In genomic region chr17:76077582-76078110, GRCh38 we compare ENCODE assay signal across 15 cellular contexts. TPM values are rescaled to one million over a fixed set of nuclear protein-coding genes. Genes with fewer than 3 reads are reported as not detected.
A peak's percentile ranks its signal among the peaks of the same experiment; 100 is the strongest.
DNase-seq lines count a peak whose midpoint lies in the region; ATAC-seq, FAIRE-seq and TF ChIP-seq lines count a peak whose summit lies in the region.
"Had no signal": no experiment of that assay in that cellular context is flagged by ENCODE, and none has a peak within 500 bp of the region (broad histone marks: within the 10 kb centered on the region; RNA-seq: fewer than 3 reads in every experiment).

No MANE protein-coding gene starts in this region.

- no peak for TF ChIP-seq CTCF in neural cell (IDR thresholded peaks at IDR 0.05; ENCODE audit: poor library complexity, severe bottlenecking)

- H3K27ac Mint-ChIP-seq in CD8-positive, alpha-beta memory T cell, result peak overlapping the region in 5 of 8 donors; percentile 17 to 70 (median 36)
- no peak overlapping the region for H3K27ac Mint-ChIP-seq in activated naive CD4-positive, alpha-beta T cell treated with anti-CD3 and anti-CD28 coated beads for 36 hours

- H3K4me3 ChIP-seq in CD8-positive, alpha-beta memory T cell (ENCODE audit: low read length), result no peak overlapping the region
- no peak overlapping the region for H3K4me3 ChIP-seq in SJCRH30
- peak overlapping the region; percentile 62 for H3K4me3 ChIP-seq in neural cell (ENCODE audit: low read length)

- TF ChIP-seq EP300 in neural cell (conservative IDR thresholded peaks at IDR 0.05; ENCODE audit: poor library complexity, severe bottlenecking), result no peak

- peaks cover 32% of the 10 kb centered on the region for H3K27me3 ChIP-seq in CD8-positive, alpha-beta memory T cell (ENCODE audit: insufficient read depth, low read length, poor library complexity, severe bottlenecking)
- H3K27me3 ChIP-seq in SJCRH30 (peaks cover 4% of the 10 kb centered on the region), neural cell (ENCODE audit: insufficient read depth, low read depth, low read length) (peaks cover 62% of the 10 kb centered on the region)

- no peaks in the 10 kb centered on the region for H4K20me1 ChIP-seq in neural cell (ENCODE audit: insufficient read depth)

- DNase-seq in CD8-positive, alpha-beta memory T cell, result no peak
- DNase-seq in GM19239 (ENCODE audit: insufficient read length, low spot score), result no peak
- peak; percentile 51 to 74 for DNase-seq in SJCRH30
- DNase-seq in activated naive CD4-positive, alpha-beta T cell treated with anti-CD3 and anti-CD28 coated beads for 36 hours, result no peak
- DNase-seq in globus pallidus (ENCODE audit: low spot score), result no peak
- DNase-seq: COR-L47, left ventricle myocardium superior, NCI-H2029 treated with DMSO at 0.1 percent for 48 hours had no signal

- H3K9me2 ChIP-seq in neural cell (ENCODE audit: insufficient read depth, low read length), result no peaks in the 10 kb centered on the region

- no peak for TF ChIP-seq RAD21 in neural cell (conservative IDR thresholded peaks at IDR 0.05)

- CTCF ChIA-PET in CD8-positive, alpha-beta memory T cell (lab: Charles Lee), result interaction anchor here (0.9 to 1.3 kb wide), 2 partner anchors 63 to 64 kb away, joined by 3 to 4 read pairs; no protein-coding TSS in a partner anchor
- CTCF ChIA-PET in activated naive CD4-positive, alpha-beta T cell treated with anti-CD3 and anti-CD28 coated beads for 36 hours (lab: Charles Lee), result interaction anchor here (0.7 to 1.6 kb wide), 3 partner anchors 19 to 73 kb away, joined by 3 to 4 read pairs (median 4); no protein-coding TSS in a partner anchor

- H3K4me2 ChIP-seq in neural cell (ENCODE audit: low read length), result no peak overlapping the region

- no peak for ATAC-seq in GM21447 (IDR thresholded peaks at IDR 0.05; ENCODE audit: unreplicated experiment)
- ATAC-seq: activated T-helper 17 cell treated with anti-CD3 and anti-CD28 coated beads, Interleukin-2, amount 50 U/mL, for 72 hours; left ventricle myocardium superior; Panc1 had no signal

- no peaks in the 10 kb centered on the region for H3K9me3 ChIP-seq in CD8-positive, alpha-beta memory T cell (ENCODE audit: low read length)
- H3K9me3 ChIP-seq in SJCRH30 (replicated peaks), result no peaks in the 10 kb centered on the region
- no peaks in the 10 kb centered on the region for H3K9me3 ChIP-seq in neural cell (ENCODE audit: low read length)

- H3K4me1 Mint-ChIP-seq in CD8-positive, alpha-beta memory T cell, result peaks cover 23 to 69% (median 27%) of the 10 kb centered on the region in 3 donors
- H3K4me1 Mint-ChIP-seq in activated naive CD4-positive, alpha-beta T cell treated with anti-CD3 and anti-CD28 coated beads for 36 hours (ENCODE audit: low read depth), result peaks cover 52% of the 10 kb centered on the region

- no peaks in the 10 kb centered on the region for H3F3A ChIP-seq in neural cell (ENCODE audit: insufficient read depth, low read length, poor library complexity, severe bottlenecking)

- peak; percentile 60 for FAIRE-seq in GM19239 (lab: Jason Lieb, UNC)
- FAIRE-seq: frontal cortex had no signal

- H3K9ac ChIP-seq in neural cell (ENCODE audit: low read length), result no peak overlapping the region

- peaks cover 30 to 37% of the 10 kb centered on the region in 2 donors for H3K27me3 Mint-ChIP-seq in CD8-positive, alpha-beta memory T cell
- peaks cover 53% of the 10 kb centered on the region for H3K27me3 Mint-ChIP-seq in activated naive CD4-positive, alpha-beta T cell treated with anti-CD3 and anti-CD28 coated beads for 36 hours (ENCODE audit: low read depth)

- no peak overlapping the region for H2AFZ ChIP-seq in neural cell (ENCODE audit: low read depth, low read length)

- POLR2A ChIA-PET in CD8-positive, alpha-beta memory T cell (lab: Charles Lee), result interaction anchor here (0.7 to 1.4 kb wide), 3 partner anchors 9 to 15 kb away, joined by 3 to 8 read pairs (median 4); no protein-coding TSS in a partner anchor

- H3K4me3 Mint-ChIP-seq in CD8-positive, alpha-beta memory T cell, result peak overlapping the region in 1 of 7 donors; percentile 82
- H3K4me3 Mint-ChIP-seq in activated naive CD4-positive, alpha-beta T cell treated with anti-CD3 and anti-CD28 coated beads for 36 hours, result no peak overlapping the region

- no peak overlapping the region for H3K27ac ChIP-seq in CD8-positive, alpha-beta memory T cell (ENCODE audit: low read depth, low read length)
- H3K27ac ChIP-seq in SJCRH30, result no peak overlapping the region
- H3K27ac ChIP-seq in neural cell (ENCODE audit: low read length), result no peak overlapping the region

- H3K9me3 Mint-ChIP-seq in CD8-positive, alpha-beta memory T cell, result no peaks in the 10 kb centered on the region
- no peaks in the 10 kb centered on the region for H3K9me3 Mint-ChIP-seq in activated naive CD4-positive, alpha-beta T cell treated with anti-CD3 and anti-CD28 coated beads for 36 hours
- H3K9me3 Mint-ChIP-seq: activated T-helper 17 cell treated with anti-CD3 and anti-CD28 coated beads, Interleukin-2, amount 50 U/mL, for 72 hours had no signal

- H3K36me3 Mint-ChIP-seq in CD8-positive, alpha-beta memory T cell, result peaks cover 0 to 4% (median 0%) of the 10 kb centered on the region in 3 donors
- no peaks in the 10 kb centered on the region for H3K36me3 Mint-ChIP-seq in activated naive CD4-positive, alpha-beta T cell treated with anti-CD3 and anti-CD28 coated beads for 36 hours (ENCODE audit: low read depth)
- H3K36me3 Mint-ChIP-seq: brain had no signal

- peaks cover 3% of the 10 kb centered on the region for H3K79me2 ChIP-seq in neural cell (replicated peaks; ENCODE audit: insufficient read depth, low read length)

- H3K4me1 ChIP-seq in CD8-positive, alpha-beta memory T cell (ENCODE audit: insufficient read depth, low read length), result peaks cover 51% of the 10 kb centered on the region
- peaks cover 9% of the 10 kb centered on the region; the same call in 1 of the 2 replicates for H3K4me1 ChIP-seq in SJCRH30

- H3K36me3 ChIP-seq in CD8-positive, alpha-beta memory T cell (ENCODE audit: insufficient read depth, low read length), result no peaks in the 10 kb centered on the region
- H3K36me3 ChIP-seq in SJCRH30 (no peaks in the 10 kb centered on the region; the same call in 1 of the 2 replicates), neural cell (ENCODE audit: insufficient read depth, low read length) (no peaks in the 10 kb centered on the region)

- intact Hi-C loops in activated naive CD4-positive, alpha-beta T cell treated with anti-CD3 and anti-CD28 coated beads for 36 hours (cut with micrococcal nuclease), result no loop called here

TF ChIP-seq in neural cell, 6 proteins besides CTCF, POLR2A, EP300 and RAD21 (continues in another document):
- TF ChIP-seq TAF1 (IDR thresholded peaks at IDR 0.05; ENCODE audit: low read depth), result no peak
- TF ChIP-seq EZH2 (IDR thresholded peaks at IDR 0.05; ENCODE audit: borderline replicate concordance, insufficient read depth, low read length, poor library complexity, severe bottlenecking), result no peak
- no peak for TF ChIP-seq SMC3 (conservative IDR thresholded peaks at IDR 0.05; ENCODE audit: poor library complexity)
- no peak for TF ChIP-seq POLR2AphosphoS5 (IDR thresholded peaks at IDR 0.05)

RNA-seq across cellular contexts. Expression of gene ZACN, which starts 1.3 kb away (rescaled TPM):
- total RNA-seq in CD8-positive, alpha-beta memory T cell, result 1 to 10 TPM; 2.8 to 3.0 TPM
- polyA plus RNA-seq in CD8-positive, alpha-beta memory T cell, result 4.1 TPM
- total RNA-seq in SJCRH30 (2014; rRNA removed; shearing (Covaris generic)), result 0.14 and 0.25 TPM in 2 replicates
- polyA plus RNA-seq in neural cell, result 0.10 TPM in 1 of 2 replicates, not detected in the other
- polyA minus RNA-seq in neural cell, result not detected in 2 replicates
- 1 to 10 TPM; 6.4 to 6.5 TPM for total RNA-seq in activated naive CD4-positive, alpha-beta T cell treated with anti-CD3 and anti-CD28 coated beads for 36 hours
- total RNA-seq: frontal cortex, left ventricle myocardium superior, subcutaneous adipose tissue had no signal

RNA-seq across cellular contexts. Expression of gene GALR2, which starts 3.1 kb away (rescaled TPM):
- 1 to 10 TPM; 2.7 to 3.1 TPM for total RNA-seq in CD8-positive, alpha-beta memory T cell
- polyA plus RNA-seq in CD8-positive, alpha-beta memory T cell, result not detected
- total RNA-seq in SJCRH30 (2014; rRNA removed; shearing (Covaris generic)), result 0.06 TPM in 1 of 2 replicates, not detected in the other
- not detected in 2 replicates for polyA plus RNA-seq in neural cell
- not detected in 2 replicates for polyA minus RNA-seq in neural cell
- 1 to 10 TPM; 3.3 to 3.6 TPM for total RNA-seq in activated naive CD4-positive, alpha-beta T cell treated with anti-CD3 and anti-CD28 coated beads for 36 hours
- total RNA-seq: frontal cortex, left ventricle myocardium superior, subcutaneous adipose tissue had no signal

RNA-seq across cellular contexts. Expression of gene SRP68, which starts 5.3 kb away (rescaled TPM):
- 100 to 1,000 TPM; 120 to 123 TPM for total RNA-seq in CD8-positive, alpha-beta memory T cell
- 80.4 TPM for polyA plus RNA-seq in CD8-positive, alpha-beta memory T cell
- 58.7 and 60.0 TPM in 2 replicates for total RNA-seq in SJCRH30 (2014; rRNA removed; shearing (Covaris generic))
- 22.3 and 26.3 TPM in 2 replicates for polyA plus RNA-seq in neural cell
- 27.3 and 30.0 TPM in 2 replicates for polyA minus RNA-seq in neural cell
- 100 to 1,000 TPM; 127 to 131 TPM for total RNA-seq in activated naive CD4-positive, alpha-beta T cell treated with anti-CD3 and anti-CD28 coated beads for 36 hours

RNA-seq across cellular contexts. Expression of gene EXOC7, which starts 25.9 kb away (rescaled TPM):
- total RNA-seq in CD8-positive, alpha-beta memory T cell, result 100 to 1,000 TPM; 105 to 109 TPM
- 69.3 TPM for polyA plus RNA-seq in CD8-positive, alpha-beta memory T cell
- total RNA-seq in SJCRH30 (2014; rRNA removed; shearing (Covaris generic)), result 101 and 106 TPM in 2 replicates
- polyA plus RNA-seq in neural cell, result 146 and 180 TPM in 2 replicates
- 158 and 159 TPM in 2 replicates for polyA minus RNA-seq in neural cell
- total RNA-seq in activated naive CD4-positive, alpha-beta T cell treated with anti-CD3 and anti-CD28 coated beads for 36 hours, result 10 to 100 TPM; 43.5 to 46.6 TPM

RNA-seq across cellular contexts. Expression of gene EVPL, which starts 50.5 kb away (rescaled TPM):
- total RNA-seq in CD8-positive, alpha-beta memory T cell, result under 1 TPM; 0.07 to 0.11 TPM
- polyA plus RNA-seq in CD8-positive, alpha-beta memory T cell, result not detected
- total RNA-seq in SJCRH30 (2014; rRNA removed; shearing (Covaris generic)), result 0.63 and 1.1 TPM in 2 replicates
- polyA plus RNA-seq in neural cell, result not detected in 2 replicates
- polyA minus RNA-seq in neural cell, result not detected in 2 replicates
- under 1 TPM in 1 of 2 experiments, not detected in 1; 0.14 TPM for total RNA-seq in activated naive CD4-positive, alpha-beta T cell treated with anti-CD3 and anti-CD28 coated beads for 36 hours
- total RNA-seq: frontal cortex had no signal

Comparison
In these comparisons a context has a peak if more than half of its experiments do, and no peak if none do; other contexts are left out.
1. DNase-seq: peak in SJCRH30 (2 of 2); none in CD8-positive, alpha-beta memory T cell (0 of 5), GM19239 (single experiment), activated naive CD4-positive, alpha-beta T cell treated with anti-CD3 and anti-CD28 coated beads for 36 hours (single experiment) and globus pallidus (single experiment).